Comparison of ENCODE assay signal across 12 cellular contexts in the genomic region with DNA sequence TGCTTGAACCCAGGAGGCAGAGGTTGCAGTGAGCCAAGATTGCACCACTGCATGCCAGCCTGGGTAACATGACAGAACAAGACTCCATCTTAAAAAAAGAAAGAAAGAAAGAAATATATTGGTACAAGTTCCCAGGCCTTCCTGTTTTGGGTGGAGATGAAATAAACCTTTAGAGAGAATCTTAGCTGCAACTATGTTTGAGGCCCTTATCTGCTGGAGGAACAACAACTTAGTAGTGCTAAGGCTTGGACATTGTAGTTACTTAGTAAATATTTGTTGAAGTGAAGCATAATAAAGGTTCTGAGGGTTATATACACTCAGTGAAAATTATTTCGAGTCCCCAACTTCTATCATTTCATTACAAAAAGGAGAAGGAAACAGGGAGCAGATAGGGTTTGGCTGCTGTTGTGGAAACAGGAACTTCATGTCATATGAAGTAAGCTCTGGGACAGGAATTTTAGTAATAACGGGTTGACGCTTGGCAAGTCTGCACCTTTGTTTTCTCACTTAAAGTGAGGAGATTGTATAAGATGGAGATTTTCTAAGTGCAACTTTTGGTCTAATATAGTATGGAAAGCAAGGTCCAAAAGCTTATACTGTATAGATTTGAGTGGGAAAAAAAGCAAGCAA. TPM values are rescaled to one million over a fixed set of nuclear protein-coding genes. Genes with fewer than 3 reads are reported as not detected.
DNase-seq lines count a peak whose midpoint lies in the region; ATAC-seq and TF ChIP-seq lines count a peak whose summit lies in the region.
"Had no signal": no experiment of that assay in that cellular context is flagged by ENCODE, and none has a peak within 500 bp of the region (broad histone marks: within the 10 kb centered on the region; RNA-seq: fewer than 3 reads in every experiment).

No MANE protein-coding gene starts in this region.

- no peaks in the 10 kb centered on the region for H3K79me2 ChIP-seq in DND-41 (ENCODE audit: insufficient read depth, low read length)

- peaks cover 4% of the 10 kb centered on the region; the same call in 1 of the 2 replicates for H3K36me3 ChIP-seq in DND-41 (ENCODE audit: insufficient read depth, low read length)
- H3K36me3 ChIP-seq in gastroesophageal sphincter, result no peaks in the 10 kb centered on the region
- H3K36me3 ChIP-seq in psoas muscle (ENCODE audit: insufficient read depth in 1 of 2, low read depth in 1 of 2), result no peaks in the 10 kb centered on the region

- no peak overlapping the region for H3K27ac ChIP-seq in DND-41 (ENCODE audit: low read length)
- H3K27ac ChIP-seq in gastroesophageal sphincter, result peak overlapping the region; percentile 53 to 73 (median 64)
- H3K27ac ChIP-seq in psoas muscle, result peak overlapping the region; percentile 9
- H3K27ac ChIP-seq: KMS-11 had no signal

- 4 to 8% methylated on average over 3 of the region's 3 CpGs for WGBS in gastroesophageal sphincter (ENCODE audit: low coverage in 1 of 2), 2 donors
- 26 to 33% (median 27%) methylated on average over 3 of the region's 3 CpGs for WGBS in psoas muscle, 3 donors

- H3K9ac ChIP-seq in DND-41 (ENCODE audit: low read depth, low read length), result no peak overlapping the region
- H3K9ac ChIP-seq: KMS-11 had no signal

- no peaks in the 10 kb centered on the region for H3K27me3 ChIP-seq in DND-41 (ENCODE audit: insufficient read depth, low read length, poor library complexity)
- H3K27me3 ChIP-seq in gastroesophageal sphincter, result no peaks in the 10 kb centered on the region
- no peaks in the 10 kb centered on the region for H3K27me3 ChIP-seq in psoas muscle (ENCODE audit: insufficient read depth in 3 of 3, low read length in 2 of 3)

- no peak overlapping the region for H3K4me2 ChIP-seq in DND-41 (ENCODE audit: insufficient read depth, low read length)
- H3K4me2 ChIP-seq: KMS-11 had no signal

- H3K9me3 ChIP-seq in DND-41 (ENCODE audit: insufficient read depth, low read length, severe bottlenecking) (no peaks in the 10 kb centered on the region), gastroesophageal sphincter (no peaks in the 10 kb centered on the region), psoas muscle (no peaks in the 10 kb centered on the region)

- H2AFZ ChIP-seq in DND-41 (ENCODE audit: low read depth, low read length), result no peak overlapping the region

- TF ChIP-seq CTCF in DND-41 (IDR thresholded peaks at IDR 0.05; ENCODE audit: borderline replicate concordance, extremely low read depth, low read length, poor library complexity, severe bottlenecking), result no peak
- no peak for TF ChIP-seq CTCF in gastroesophageal sphincter (IDR thresholded peaks at IDR 0.05)
- TF ChIP-seq CTCF in psoas muscle (IDR thresholded peaks at IDR 0.05), result no peak

- H4K20me1 ChIP-seq in DND-41 (ENCODE audit: insufficient read depth, low read length), result no peaks in the 10 kb centered on the region

- intact Hi-C loops in psoas muscle (cut with DNase I), result no loop called here

- no peak for TF ChIP-seq EP300 in gastroesophageal sphincter (IDR thresholded peaks at IDR 0.05)

- DNase-seq in DND-41 (no peak), SKM-1 (lab: John Stamatoyannopoulos, UW; ENCODE audit: unreplicated experiment) (peak; percentile 50), psoas muscle (no peak), NCI-H1436 treated with DMSO at 0.1 percent for 48 hours (lab: John Stamatoyannopoulos, UW) (no peak)
- DNase-seq in activated naive CD4-positive, alpha-beta T cell (lab: John Stamatoyannopoulos, UW), result no peak
- DNase-seq: CD8-positive, alpha-beta memory T cell; SW 1271 had no signal

- ATAC-seq in DND-41 (ENCODE audit: insufficient read depth, low read depth) (peak; percentile 31; the same call in 1 of the 3 replicates), gastroesophageal sphincter (peak; percentile 49), psoas muscle (no peak), HG02571 (IDR thresholded peaks at IDR 0.05; ENCODE audit: unreplicated experiment) (no peak), HG03565 (IDR thresholded peaks at IDR 0.05; ENCODE audit: unreplicated experiment) (no peak)
- ATAC-seq: stimulated activated effector memory CD8-positive, alpha-beta T cell treated with anti-CD3 and anti-CD28 coated beads, Interleukin-12 subunit alpha, Interleukin-12 subunit beta, amount 100 ng/mL, for 72 hours had no signal

- no peak for TF ChIP-seq POLR2A in gastroesophageal sphincter (IDR thresholded peaks at IDR 0.05)

- H3K4me1 ChIP-seq in DND-41 (ENCODE audit: insufficient read depth, low read length) (no peaks in the 10 kb centered on the region), gastroesophageal sphincter (peaks cover 3 to 28% (median 12%) of the 10 kb centered on the region in 3 donors), psoas muscle (no peaks in the 10 kb centered on the region)

- H3K4me3 ChIP-seq in DND-41 (ENCODE audit: low read depth in 1 of 2, low read length in 2 of 2) (no peak overlapping the region), gastroesophageal sphincter (no peak overlapping the region), psoas muscle (no peak overlapping the region)

RNA-seq across cellular contexts. Expression of a gene that starts 40.0 kb away (rescaled TPM):
- total RNA-seq in gastroesophageal sphincter (10 to 100 TPM; 21.4 to 50.9 (median 34.3) TPM), psoas muscle (10 to 100 TPM; 26.6 to 32.2 (median 28.7) TPM)
- polyA plus RNA-seq in psoas muscle, result 10 to 100 TPM in 2 of 3 donors, 1 to 10 TPM in 1; 7.8 to 24.4 (median 12.6) TPM

Comparison
In these comparisons a context has a peak if more than half of its experiments do, and no peak if none do; other contexts are left out.
1. ATAC-seq: peak in DND-41 (single experiment) and gastroesophageal sphincter (single experiment); none in psoas muscle (0 of 4), HG02571 (single experiment) and HG03565 (single experiment).